1 cellular context compared by ENCODE assay signal in the genomic region with DNA sequence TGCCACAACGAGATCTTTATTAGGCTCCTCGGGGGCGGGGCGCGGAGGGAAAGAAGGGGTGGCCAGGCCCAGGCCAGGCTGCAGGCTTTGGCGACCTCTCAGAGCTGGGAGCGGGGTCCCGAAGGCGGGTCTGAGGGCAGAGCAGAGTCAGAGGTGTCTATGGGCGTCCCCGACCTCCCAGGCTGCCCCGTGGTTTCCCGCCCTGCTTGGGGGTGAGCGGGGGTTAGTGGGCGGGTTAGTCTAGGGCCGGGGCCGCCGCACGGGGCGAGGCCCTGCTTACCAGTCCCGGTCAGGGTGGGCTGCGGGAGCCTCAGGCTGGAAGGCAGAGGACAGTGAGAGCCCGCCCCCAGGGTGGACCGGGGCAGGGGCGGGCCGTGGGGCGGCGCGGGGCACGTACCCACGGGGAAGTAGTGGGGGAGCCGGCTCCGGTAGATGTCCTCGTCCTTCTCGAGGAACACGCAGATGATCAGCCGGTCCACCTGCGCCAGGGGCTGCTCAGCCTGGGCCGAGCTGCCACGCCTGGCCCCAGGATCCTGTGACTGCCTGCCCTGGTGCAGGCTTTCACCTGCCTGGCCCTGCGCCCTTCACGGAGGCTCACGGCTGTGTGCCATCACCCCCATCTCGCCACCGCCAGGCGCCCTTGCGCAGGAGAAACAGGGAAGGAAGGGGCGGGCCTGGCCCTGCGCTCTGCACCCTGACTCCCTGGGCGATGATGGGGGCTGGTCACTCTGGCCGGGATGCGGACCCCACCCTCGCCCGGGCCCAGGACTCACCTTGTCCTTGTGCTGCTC.
TF ChIP-seq lines count a peak whose summit lies in the region.

No MANE protein-coding gene starts in this region.

TF ChIP-seq in K562, 482 proteins besides CTCF, POLR2A, EP300 and RAD21:
- TF ChIP-seq, protein P1, sequence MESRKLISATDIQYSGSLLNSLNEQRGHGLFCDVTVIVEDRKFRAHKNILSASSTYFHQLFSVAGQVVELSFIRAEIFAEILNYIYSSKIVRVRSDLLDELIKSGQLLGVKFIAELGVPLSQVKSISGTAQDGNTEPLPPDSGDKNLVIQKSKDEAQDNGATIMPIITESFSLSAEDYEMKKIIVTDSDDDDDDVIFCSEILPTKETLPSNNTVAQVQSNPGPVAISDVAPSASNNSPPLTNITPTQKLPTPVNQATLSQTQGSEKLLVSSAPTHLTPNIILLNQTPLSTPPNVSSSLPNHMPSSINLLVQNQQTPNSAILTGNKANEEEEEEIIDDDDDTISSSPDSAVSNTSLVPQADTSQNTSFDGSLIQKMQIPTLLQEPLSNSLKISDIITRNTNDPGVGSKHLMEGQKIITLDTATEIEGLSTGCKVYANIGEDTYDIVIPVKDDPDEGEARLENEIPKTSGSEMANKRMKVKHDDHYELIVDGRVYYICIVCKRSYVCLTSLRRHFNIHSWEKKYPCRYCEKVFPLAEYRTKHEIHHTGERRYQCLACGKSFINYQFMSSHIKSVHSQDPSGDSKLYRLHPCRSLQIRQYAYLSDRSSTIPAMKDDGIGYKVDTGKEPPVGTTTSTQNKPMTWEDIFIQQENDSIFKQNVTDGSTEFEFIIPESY (CRISPR knock-in tag; IDR thresholded peaks at IDR 0.05) = peak; percentile 67; the same call in 1 of the 2 replicates
- 0 out of 2 replicates have a peak, but pooled peaks have one; percentile 29 for TF ChIP-seq POLR2AphosphoS5 (IDR thresholded peaks at IDR 0.05; ENCODE audit: control insufficient read depth, insufficient read depth, low read depth, low read length)
- TF ChIP-seq ILK (tag; IDR thresholded peaks at IDR 0.05; ENCODE audit: borderline replicate concordance, low read depth) = no peak
- TF ChIP-seq FIP1L1 (IDR thresholded peaks at IDR 0.05; ENCODE audit: low read depth, low read length, poor library complexity, severe bottlenecking) = peak; percentile 13
- TF ChIP-seq SMAD4 (CRISPR knock-in tag; conservative IDR thresholded peaks at IDR 0.05) = no peak
- TF ChIP-seq, protein P2, sequence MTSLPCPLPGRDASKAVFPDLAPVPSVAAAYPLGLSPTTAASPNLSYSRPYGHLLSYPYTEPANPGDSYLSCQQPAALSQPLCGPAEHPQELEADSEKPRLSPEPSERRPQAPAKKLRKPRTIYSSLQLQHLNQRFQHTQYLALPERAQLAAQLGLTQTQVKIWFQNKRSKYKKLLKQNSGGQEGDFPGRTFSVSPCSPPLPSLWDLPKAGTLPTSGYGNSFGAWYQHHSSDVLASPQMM (CRISPR knock-in tag; IDR thresholded peaks at IDR 0.05) = no peak
- TF ChIP-seq POLR2G (IDR thresholded peaks at IDR 0.05; ENCODE audit: low read depth, low read length) = 0 out of 2 replicates have a peak, but pooled peaks have one; percentile 34
- TF ChIP-seq, protein P3, sequence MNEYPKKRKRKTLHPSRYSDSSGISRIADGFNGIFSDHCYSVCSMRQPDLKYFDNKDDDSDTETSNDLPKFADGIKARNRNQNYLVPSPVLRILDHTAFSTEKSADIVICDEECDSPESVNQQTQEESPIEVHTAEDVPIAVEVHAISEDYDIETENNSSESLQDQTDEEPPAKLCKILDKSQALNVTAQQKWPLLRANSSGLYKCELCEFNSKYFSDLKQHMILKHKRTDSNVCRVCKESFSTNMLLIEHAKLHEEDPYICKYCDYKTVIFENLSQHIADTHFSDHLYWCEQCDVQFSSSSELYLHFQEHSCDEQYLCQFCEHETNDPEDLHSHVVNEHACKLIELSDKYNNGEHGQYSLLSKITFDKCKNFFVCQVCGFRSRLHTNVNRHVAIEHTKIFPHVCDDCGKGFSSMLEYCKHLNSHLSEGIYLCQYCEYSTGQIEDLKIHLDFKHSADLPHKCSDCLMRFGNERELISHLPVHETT (CRISPR knock-in tag; conservative IDR thresholded peaks at IDR 0.05 in 1 of 2, IDR thresholded peaks at IDR 0.05 in 1 of 2) = no peak
